In the genomic region with DNA sequence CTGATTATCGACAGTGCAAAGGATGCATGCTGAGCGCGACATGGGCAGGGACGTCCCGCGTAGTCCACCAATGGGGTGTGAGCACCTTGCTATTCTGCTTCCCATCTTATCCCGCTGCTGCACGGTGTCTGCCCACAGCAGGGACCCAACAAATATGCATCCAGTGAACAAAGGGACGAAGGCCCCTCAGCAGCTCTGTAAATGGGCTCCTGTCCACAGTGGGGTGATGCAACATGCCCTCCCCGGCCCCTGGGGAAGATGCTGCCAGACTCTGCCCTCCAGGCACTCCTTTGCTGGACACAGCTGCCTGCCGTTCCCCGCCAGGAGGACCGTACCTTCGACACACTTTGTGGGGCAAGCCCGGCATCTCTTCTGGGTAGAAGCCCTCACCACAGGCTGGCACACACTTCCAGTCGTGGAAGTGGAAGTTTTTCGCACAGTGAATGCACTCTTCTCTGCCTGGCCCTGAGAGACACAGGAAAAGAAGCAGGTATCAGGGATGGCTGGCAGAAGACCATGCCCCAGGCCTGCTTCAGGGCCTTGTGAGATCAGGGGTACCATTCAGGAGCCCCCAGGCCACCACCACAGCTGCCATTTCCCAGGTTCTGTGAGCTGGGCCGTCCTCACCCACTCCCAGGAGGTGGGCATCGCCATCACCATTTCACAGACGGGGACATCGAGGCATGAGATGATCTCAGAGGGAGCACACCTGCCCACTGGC, we compare ENCODE assay signal across 15 cellular contexts.
"Had no signal": no experiment of that assay in that cellular context is flagged by ENCODE, and none has a peak within 500 bp of the region (broad histone marks: within the 10 kb centered on the region; RNA-seq: fewer than 3 reads in every experiment).

No MANE protein-coding gene starts in this region.

- FAIRE-seq: endothelial cell of umbilical vein had no signal

- H3K27ac Mint-ChIP-seq: activated naive CD4-positive, alpha-beta T cell treated with anti-CD3 and anti-CD28 coated beads, Interleukin-2, amount 50 U/mL, for 72 hours; activated T-helper 17 cell treated with anti-CD3 and anti-CD28 coated beads, Interleukin-2, amount 50 U/mL, for 72 hours; stimulated activated naive B cell treated with anti-CD40 and anti-IgM and Interleukin-4, amounts not matched to agents 10 μg/mL and 1 μg/mL and 100 μg/mL, for 72 hours had no signal

- H3K27ac ChIP-seq: body of pancreas, esophagus squamous epithelium, tibial artery, vagina had no signal

- H3K27me3 ChIP-seq: body of pancreas, vagina had no signal

- H3K4me1 Mint-ChIP-seq: activated T-helper 17 cell treated with anti-CD3 and anti-CD28 coated beads, Interleukin-2, amount 50 U/mL, for 72 hours; central memory CD8-positive, alpha-beta T cell; stimulated activated naive B cell treated with anti-CD40 and anti-IgM and Interleukin-4, amounts not matched to agents 10 μg/mL and 1 μg/mL and 100 μg/mL, for 72 hours had no signal

- H3K4me1 ChIP-seq: body of pancreas, tibial artery, vagina had no signal

- H3K9me3 ChIP-seq: body of pancreas, esophagus squamous epithelium, tibial artery, vagina had no signal

- H3K4me3 Mint-ChIP-seq: activated T-helper 17 cell treated with anti-CD3 and anti-CD28 coated beads, Interleukin-2, amount 50 U/mL, for 72 hours; central memory CD8-positive, alpha-beta T cell; stimulated activated naive B cell treated with anti-CD40 and anti-IgM and Interleukin-4, amounts not matched to agents 10 μg/mL and 1 μg/mL and 100 μg/mL, for 72 hours had no signal

- H3K36me3 Mint-ChIP-seq: activated naive CD4-positive, alpha-beta T cell treated with anti-CD3 and anti-CD28 coated beads, Interleukin-2, amount 50 U/mL, for 72 hours; stimulated activated naive B cell treated with anti-CD40 and anti-IgM and Interleukin-4, amounts not matched to agents 10 μg/mL and 1 μg/mL and 100 μg/mL, for 72 hours had no signal

- H3K4me3 ChIP-seq: body of pancreas, esophagus squamous epithelium, tibial artery, vagina had no signal

- H3K36me3 ChIP-seq: esophagus squamous epithelium, tibial artery, vagina had no signal

- DNase-seq: amygdala; cortex of kidney; effector CD4-positive, alpha-beta T cell; esophagus squamous epithelium; hippocampal formation; left ventricle myocardium superior; stimulated activated naive B cell treated with anti-CD40 and anti-IgM and Interleukin-4, amounts not matched to agents 10 μg/mL and 1 μg/mL and 100 μg/mL, for 72 hours; tibial artery had no signal

- H3K9me3 Mint-ChIP-seq: activated naive CD4-positive, alpha-beta T cell treated with anti-CD3 and anti-CD28 coated beads, Interleukin-2, amount 50 U/mL, for 72 hours; activated T-helper 17 cell treated with anti-CD3 and anti-CD28 coated beads, Interleukin-2, amount 50 U/mL, for 72 hours; central memory CD8-positive, alpha-beta T cell; stimulated activated naive B cell treated with anti-CD40 and anti-IgM and Interleukin-4, amounts not matched to agents 10 μg/mL and 1 μg/mL and 100 μg/mL, for 72 hours had no signal

- H3K27me3 Mint-ChIP-seq: central memory CD8-positive, alpha-beta T cell had no signal

- ATAC-seq: activated CD4-positive, CD25-positive, alpha-beta regulatory T cell treated with anti-CD3 and anti-CD28 coated beads, Interleukin-2, amount 50 U/mL, for 24 hours; activated naive CD4-positive, alpha-beta T cell treated with anti-CD3 and anti-CD28 coated beads, Interleukin-2, amount 50 U/mL, for 72 hours; activated T-helper 17 cell treated with anti-CD3 and anti-CD28 coated beads, Interleukin-2, amount 50 U/mL, for 72 hours; body of pancreas; left ventricle myocardium superior; stimulated activated naive B cell treated with anti-CD40 and anti-IgM and Interleukin-4, amounts not matched to agents 10 μg/mL and 1 μg/mL and 100 μg/mL, for 72 hours had no signal
